Comparison of ENCODE assay signal across 1 cellular context in the genomic region with DNA sequence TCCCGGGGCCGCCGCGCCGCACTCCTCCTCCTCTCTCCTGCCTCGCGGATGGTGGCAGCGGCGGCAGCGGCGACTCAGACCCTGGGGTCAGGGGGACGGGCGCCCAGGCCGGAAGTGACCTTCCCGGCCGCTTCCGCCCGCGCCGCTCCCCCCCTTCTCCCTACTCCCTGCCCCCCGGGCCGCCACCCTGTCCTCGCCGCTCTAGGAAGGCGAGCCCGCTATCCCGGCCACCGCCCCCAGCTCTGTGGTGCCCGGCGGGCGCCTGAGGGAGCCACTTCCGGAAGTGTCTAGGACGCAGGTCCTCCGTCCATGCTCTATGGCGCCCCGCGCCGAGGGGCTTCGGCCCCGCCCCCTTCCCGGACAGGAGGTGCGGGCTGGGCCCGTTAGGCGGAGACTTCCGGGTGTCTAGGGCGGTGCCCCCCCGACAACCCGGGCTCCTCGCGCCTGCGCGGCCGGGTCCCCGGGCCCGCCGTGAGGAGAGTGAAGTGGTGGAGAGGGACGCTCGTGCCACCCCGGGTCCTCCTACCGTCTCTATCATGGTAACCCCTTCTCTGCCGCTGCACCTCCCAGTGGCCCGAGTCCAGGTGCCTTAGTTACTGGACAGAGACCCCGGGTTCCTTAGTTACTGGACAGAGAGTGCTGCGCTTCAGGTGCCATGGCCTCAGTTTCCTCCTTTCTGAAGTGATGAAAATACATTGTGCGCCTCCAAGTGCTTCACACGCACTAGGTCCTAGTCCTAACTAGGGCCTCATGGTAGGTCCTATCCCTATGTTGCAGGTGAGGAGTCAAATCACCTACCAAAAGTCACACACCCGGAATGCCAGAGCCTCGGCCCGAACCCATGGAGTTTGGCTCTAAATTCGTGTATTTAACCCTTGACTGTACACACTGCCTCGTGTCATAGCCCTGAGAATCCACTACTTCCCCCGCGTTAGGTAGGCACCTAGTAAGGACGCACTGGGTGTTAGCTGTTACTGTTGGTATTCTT.
A peak's percentile ranks its signal among the peaks of the same experiment; 100 is the strongest.
TF ChIP-seq lines count a peak whose summit lies in the region.

A gene (minus strand): TSS at position 116 of the 988 bp plus-strand sequence. CDS start 18,078 bp downstream, outside the sequence.

TF ChIP-seq in HEK293, 187 proteins besides CTCF, POLR2A, EP300 and RAD21 (continued from another document and continues in another):
- TF ChIP-seq, protein P1, sequence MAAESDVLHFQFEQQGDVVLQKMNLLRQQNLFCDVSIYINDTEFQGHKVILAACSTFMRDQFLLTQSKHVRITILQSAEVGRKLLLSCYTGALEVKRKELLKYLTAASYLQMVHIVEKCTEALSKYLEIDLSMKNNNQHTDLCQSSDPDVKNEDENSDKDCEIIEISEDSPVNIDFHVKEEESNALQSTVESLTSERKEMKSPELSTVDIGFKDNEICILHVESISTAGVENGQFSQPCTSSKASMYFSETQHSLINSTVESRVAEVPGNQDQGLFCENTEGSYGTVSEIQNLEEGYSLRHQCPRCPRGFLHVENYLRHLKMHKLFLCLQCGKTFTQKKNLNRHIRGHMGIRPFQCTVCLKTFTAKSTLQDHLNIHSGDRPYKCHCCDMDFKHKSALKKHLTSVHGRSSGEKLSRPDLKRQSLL (tag by site-specific recombination; IDR thresholded peaks at IDR 0.05) = 0 out of 2 replicates have a peak, but pooled peaks have one; percentile 27
- TF ChIP-seq ZNF624 (tag by site-specific recombination; IDR thresholded peaks at IDR 0.05) (no peak), GLIS1 (tag by site-specific recombination; IDR thresholded peaks at IDR 0.05) (peak; percentile 94), BCL11B (tag by site-specific recombination; IDR thresholded peaks at IDR 0.05; ENCODE audit: low read depth) (peak; percentile 96), ZNF707 (tag by site-specific recombination; IDR thresholded peaks at IDR 0.05) (no peak), ZFHX2 (tag by site-specific recombination; conservative IDR thresholded peaks at IDR 0.05) (peak; percentile 60), MYNN (tag by site-specific recombination; IDR thresholded peaks at IDR 0.05; ENCODE audit: borderline replicate concordance) (no peak), ZNF350 (tag by site-specific recombination; IDR thresholded peaks at IDR 0.05) (no peak), OVOL3 (tag by site-specific recombination; IDR thresholded peaks at IDR 0.05) (peak; percentile 65; the same call in 1 of the 2 replicates), ZEB2 (tag by site-specific recombination; IDR thresholded peaks at IDR 0.05) (peak; percentile 87), ZNF660 (tag by site-specific recombination; IDR thresholded peaks at IDR 0.05) (peak; percentile 89), KLF10 (tag by site-specific recombination; IDR thresholded peaks at IDR 0.05) (peak; percentile 86), ZSCAN30 (tag by site-specific recombination; IDR thresholded peaks at IDR 0.05) (peak; percentile 13; the same call in 1 of the 2 replicates), SETDB1 (IDR thresholded peaks at IDR 0.05; ENCODE audit: insufficient read length, low read length) (no peak), GLI4 (tag by site-specific recombination; IDR thresholded peaks at IDR 0.05) (no peak), ZNF561 (tag by site-specific recombination; IDR thresholded peaks at IDR 0.05; ENCODE audit: borderline replicate concordance) (peak; percentile 71; the same call in 1 of the 2 replicates), ZNF311 (tag by site-specific recombination; IDR thresholded peaks at IDR 0.05; ENCODE audit: borderline replicate concordance) (no peak), WT1 (tag by site-specific recombination; IDR thresholded peaks at IDR 0.05) (0 out of 2 replicates have a peak, but pooled peaks have one; percentile 19), ZNF140 (tag by site-specific recombination; IDR thresholded peaks at IDR 0.05) (no peak), BCL11A (tag by site-specific recombination; IDR thresholded peaks at IDR 0.05; ENCODE audit: low read depth) (peak; percentile 81), ZNF76 (tag by site-specific recombination; IDR thresholded peaks at IDR 0.05; ENCODE audit: borderline replicate concordance, low read depth) (peak; percentile 82), ZNF423 (tag by site-specific recombination; IDR thresholded peaks at IDR 0.05) (peak; percentile 93), ZXDB (tag by site-specific recombination; IDR thresholded peaks at IDR 0.05) (peak; percentile 90), YY2 (tag by site-specific recombination; IDR thresholded peaks at IDR 0.05) (peak; percentile 76; the same call in 1 of the 2 replicates), SP2 (tag by site-specific recombination; IDR thresholded peaks at IDR 0.05) (peak; percentile 88), RBAK (tag by site-specific recombination; IDR thresholded peaks at IDR 0.05) (no peak), ZBTB1 (tag by site-specific recombination; IDR thresholded peaks at IDR 0.05) (no peak), ZNF621 (tag by site-specific recombination; IDR thresholded peaks at IDR 0.05) (no peak), ZNF555 (tag by site-specific recombination; conservative IDR thresholded peaks at IDR 0.05) (no peak), SP3 (tag by site-specific recombination; IDR thresholded peaks at IDR 0.05) (peak; percentile 94), ZNF544 (tag by site-specific recombination; IDR thresholded peaks at IDR 0.05) (no peak), ZNF394 (tag by site-specific recombination; IDR thresholded peaks at IDR 0.05; ENCODE audit: borderline replicate concordance) (peak; percentile 52; the same call in 1 of the 2 replicates), ZNF571 (tag by site-specific recombination; IDR thresholded peaks at IDR 0.05) (no peak), ZBTB48 (tag by site-specific recombination; IDR thresholded peaks at IDR 0.05) (no peak), ZBTB21 (tag by site-specific recombination; IDR thresholded peaks at IDR 0.05) (peak; percentile 53; the same call in 1 of the 2 replicates), ZNF473 (tag by site-specific recombination; IDR thresholded peaks at IDR 0.05) (no peak), PRDM1 (tag by site-specific recombination; IDR thresholded peaks at IDR 0.05) (no peak), ZNF629 (tag by site-specific recombination; IDR thresholded peaks at IDR 0.05) (peak; percentile 70), KLF8 (tag by site-specific recombination; IDR thresholded peaks at IDR 0.05) (peak; percentile 98), ZBTB20 (tag by site-specific recombination; IDR thresholded peaks at IDR 0.05) (peak; percentile 16; the same call in 1 of the 2 replicates), ZNF600 (tag by site-specific recombination; IDR thresholded peaks at IDR 0.05) (no peak), GFI1B (tag by site-specific recombination; IDR thresholded peaks at IDR 0.05) (no peak), ZNF248 (tag by site-specific recombination; IDR thresholded peaks at IDR 0.05) (no peak), ZNF843 (tag by site-specific recombination; IDR thresholded peaks at IDR 0.05) (peak; percentile 59), KLF9 (tag by site-specific recombination; IDR thresholded peaks at IDR 0.05; ENCODE audit: low read depth) (peak; percentile 95), KLF1 (tag by site-specific recombination; IDR thresholded peaks at IDR 0.05) (peak; percentile 74; the same call in 1 of the 2 replicates), ZNF658 (tag by site-specific recombination; IDR thresholded peaks at IDR 0.05) (no peak)
- TF ChIP-seq, protein P2, sequence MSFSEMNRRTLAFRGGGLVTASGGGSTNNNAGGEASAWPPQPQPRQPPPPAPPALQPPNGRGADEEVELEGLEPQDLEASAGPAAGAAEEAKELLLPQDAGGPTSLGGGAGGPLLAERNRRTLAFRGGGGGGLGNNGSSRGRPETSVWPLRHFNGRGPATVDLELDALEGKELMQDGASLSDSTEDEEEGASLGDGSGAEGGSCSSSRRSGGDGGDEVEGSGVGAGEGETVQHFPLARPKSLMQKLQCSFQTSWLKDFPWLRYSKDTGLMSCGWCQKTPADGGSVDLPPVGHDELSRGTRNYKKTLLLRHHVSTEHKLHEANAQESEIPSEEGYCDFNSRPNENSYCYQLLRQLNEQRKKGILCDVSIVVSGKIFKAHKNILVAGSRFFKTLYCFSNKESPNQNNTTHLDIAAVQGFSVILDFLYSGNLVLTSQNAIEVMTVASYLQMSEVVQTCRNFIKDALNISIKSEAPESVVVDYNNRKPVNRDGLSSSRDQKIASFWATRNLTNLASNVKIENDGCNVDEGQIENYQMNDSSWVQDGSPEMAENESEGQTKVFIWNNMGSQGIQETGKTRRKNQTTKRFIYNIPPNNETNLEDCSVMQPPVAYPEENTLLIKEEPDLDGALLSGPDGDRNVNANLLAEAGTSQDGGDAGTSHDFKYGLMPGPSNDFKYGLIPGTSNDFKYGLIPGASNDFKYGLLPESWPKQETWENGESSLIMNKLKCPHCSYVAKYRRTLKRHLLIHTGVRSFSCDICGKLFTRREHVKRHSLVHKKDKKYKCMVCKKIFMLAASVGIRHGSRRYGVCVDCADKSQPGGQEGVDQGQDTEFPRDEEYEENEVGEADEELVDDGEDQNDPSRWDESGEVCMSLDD (tag by site-specific recombination; IDR thresholded peaks at IDR 0.05) = peak; percentile 91
- TF ChIP-seq, protein P3, sequence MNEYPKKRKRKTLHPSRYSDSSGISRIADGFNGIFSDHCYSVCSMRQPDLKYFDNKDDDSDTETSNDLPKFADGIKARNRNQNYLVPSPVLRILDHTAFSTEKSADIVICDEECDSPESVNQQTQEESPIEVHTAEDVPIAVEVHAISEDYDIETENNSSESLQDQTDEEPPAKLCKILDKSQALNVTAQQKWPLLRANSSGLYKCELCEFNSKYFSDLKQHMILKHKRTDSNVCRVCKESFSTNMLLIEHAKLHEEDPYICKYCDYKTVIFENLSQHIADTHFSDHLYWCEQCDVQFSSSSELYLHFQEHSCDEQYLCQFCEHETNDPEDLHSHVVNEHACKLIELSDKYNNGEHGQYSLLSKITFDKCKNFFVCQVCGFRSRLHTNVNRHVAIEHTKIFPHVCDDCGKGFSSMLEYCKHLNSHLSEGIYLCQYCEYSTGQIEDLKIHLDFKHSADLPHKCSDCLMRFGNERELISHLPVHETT (tag by site-specific recombination; IDR thresholded peaks at IDR 0.05) = peak; percentile 79; the same call in 1 of the 2 replicates
- TF ChIP-seq, protein P4, sequence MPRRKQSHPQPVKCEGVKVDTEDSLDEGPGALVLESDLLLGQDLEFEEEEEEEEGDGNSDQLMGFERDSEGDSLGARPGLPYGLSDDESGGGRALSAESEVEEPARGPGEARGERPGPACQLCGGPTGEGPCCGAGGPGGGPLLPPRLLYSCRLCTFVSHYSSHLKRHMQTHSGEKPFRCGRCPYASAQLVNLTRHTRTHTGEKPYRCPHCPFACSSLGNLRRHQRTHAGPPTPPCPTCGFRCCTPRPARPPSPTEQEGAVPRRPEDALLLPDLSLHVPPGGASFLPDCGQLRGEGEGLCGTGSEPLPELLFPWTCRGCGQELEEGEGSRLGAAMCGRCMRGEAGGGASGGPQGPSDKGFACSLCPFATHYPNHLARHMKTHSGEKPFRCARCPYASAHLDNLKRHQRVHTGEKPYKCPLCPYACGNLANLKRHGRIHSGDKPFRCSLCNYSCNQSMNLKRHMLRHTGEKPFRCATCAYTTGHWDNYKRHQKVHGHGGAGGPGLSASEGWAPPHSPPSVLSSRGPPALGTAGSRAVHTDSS (tag by site-specific recombination; IDR thresholded peaks at IDR 0.05) = no peak
- TF ChIP-seq, protein P5, sequence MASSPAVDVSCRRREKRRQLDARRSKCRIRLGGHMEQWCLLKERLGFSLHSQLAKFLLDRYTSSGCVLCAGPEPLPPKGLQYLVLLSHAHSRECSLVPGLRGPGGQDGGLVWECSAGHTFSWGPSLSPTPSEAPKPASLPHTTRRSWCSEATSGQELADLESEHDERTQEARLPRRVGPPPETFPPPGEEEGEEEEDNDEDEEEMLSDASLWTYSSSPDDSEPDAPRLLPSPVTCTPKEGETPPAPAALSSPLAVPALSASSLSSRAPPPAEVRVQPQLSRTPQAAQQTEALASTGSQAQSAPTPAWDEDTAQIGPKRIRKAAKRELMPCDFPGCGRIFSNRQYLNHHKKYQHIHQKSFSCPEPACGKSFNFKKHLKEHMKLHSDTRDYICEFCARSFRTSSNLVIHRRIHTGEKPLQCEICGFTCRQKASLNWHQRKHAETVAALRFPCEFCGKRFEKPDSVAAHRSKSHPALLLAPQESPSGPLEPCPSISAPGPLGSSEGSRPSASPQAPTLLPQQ (tag by site-specific recombination; IDR thresholded peaks at IDR 0.05) = peak; percentile 43; the same call in 1 of the 2 replicates
- TF ChIP-seq, protein P6, sequence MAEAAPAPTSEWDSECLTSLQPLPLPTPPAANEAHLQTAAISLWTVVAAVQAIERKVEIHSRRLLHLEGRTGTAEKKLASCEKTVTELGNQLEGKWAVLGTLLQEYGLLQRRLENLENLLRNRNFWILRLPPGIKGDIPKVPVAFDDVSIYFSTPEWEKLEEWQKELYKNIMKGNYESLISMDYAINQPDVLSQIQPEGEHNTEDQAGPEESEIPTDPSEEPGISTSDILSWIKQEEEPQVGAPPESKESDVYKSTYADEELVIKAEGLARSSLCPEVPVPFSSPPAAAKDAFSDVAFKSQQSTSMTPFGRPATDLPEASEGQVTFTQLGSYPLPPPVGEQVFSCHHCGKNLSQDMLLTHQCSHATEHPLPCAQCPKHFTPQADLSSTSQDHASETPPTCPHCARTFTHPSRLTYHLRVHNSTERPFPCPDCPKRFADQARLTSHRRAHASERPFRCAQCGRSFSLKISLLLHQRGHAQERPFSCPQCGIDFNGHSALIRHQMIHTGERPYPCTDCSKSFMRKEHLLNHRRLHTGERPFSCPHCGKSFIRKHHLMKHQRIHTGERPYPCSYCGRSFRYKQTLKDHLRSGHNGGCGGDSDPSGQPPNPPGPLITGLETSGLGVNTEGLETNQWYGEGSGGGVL (tag by site-specific recombination; IDR thresholded peaks at IDR 0.05) = peak; percentile 72
- TF ChIP-seq, protein P7, sequence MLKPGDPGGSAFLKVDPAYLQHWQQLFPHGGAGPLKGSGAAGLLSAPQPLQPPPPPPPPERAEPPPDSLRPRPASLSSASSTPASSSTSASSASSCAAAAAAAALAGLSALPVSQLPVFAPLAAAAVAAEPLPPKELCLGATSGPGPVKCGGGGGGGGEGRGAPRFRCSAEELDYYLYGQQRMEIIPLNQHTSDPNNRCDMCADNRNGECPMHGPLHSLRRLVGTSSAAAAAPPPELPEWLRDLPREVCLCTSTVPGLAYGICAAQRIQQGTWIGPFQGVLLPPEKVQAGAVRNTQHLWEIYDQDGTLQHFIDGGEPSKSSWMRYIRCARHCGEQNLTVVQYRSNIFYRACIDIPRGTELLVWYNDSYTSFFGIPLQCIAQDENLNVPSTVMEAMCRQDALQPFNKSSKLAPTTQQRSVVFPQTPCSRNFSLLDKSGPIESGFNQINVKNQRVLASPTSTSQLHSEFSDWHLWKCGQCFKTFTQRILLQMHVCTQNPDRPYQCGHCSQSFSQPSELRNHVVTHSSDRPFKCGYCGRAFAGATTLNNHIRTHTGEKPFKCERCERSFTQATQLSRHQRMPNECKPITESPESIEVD (tag by site-specific recombination; IDR thresholded peaks at IDR 0.05) = no peak
